ENCODE assay signal across 18 cellular contexts in the genomic region with DNA sequence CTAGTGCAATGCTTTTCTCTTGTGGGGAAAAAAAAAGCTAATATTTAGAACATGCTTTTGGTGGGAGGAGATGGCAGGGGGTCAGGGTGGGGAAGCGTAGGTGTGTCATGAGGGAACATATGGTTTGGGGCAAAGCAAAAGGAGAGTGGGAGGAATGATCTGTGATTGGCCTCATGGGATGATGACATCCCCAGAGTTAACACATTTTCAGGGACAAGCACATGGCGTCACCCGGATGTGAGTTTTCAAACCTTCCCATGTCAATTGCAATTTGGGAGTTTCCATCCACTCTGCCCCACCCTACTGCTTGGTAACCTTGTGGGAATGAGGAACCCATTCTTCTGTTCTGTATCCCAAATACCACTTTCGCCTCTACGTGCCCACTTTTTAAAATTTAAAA.
"Had no signal": no experiment of that assay in that cellular context is flagged by ENCODE, and none has a peak within 500 bp of the region (broad histone marks: within the 10 kb centered on the region; RNA-seq: fewer than 3 reads in every experiment).

No MANE protein-coding gene starts in this region.

- H3K9me3 ChIP-seq: colonic mucosa, esophagus squamous epithelium, heart left ventricle, mucosa of descending colon, pancreas, testis, tibial nerve had no signal

- DNase-seq: colonic mucosa; dermis blood vessel endothelial cell; esophagus squamous epithelium; foreskin melanocyte; heart left ventricle; kidney glomerular epithelial cell; mucosa of descending colon; natural killer cell; occipital lobe; pancreas; right cardiac atrium; small intestine; stimulated activated CD4-positive, alpha-beta T cell treated with anti-CD3 and anti-CD28 coated beads, Interleukin-2, amount 100 ng/mL, for 48 hours; stimulated activated CD8-positive, alpha-beta memory T cell treated with anti-CD3 and anti-CD28 coated beads, Interleukin-4, amount 100 ng/mL, for 48 hours; stimulated activated naive CD8-positive, alpha-beta T cell treated with anti-CD3 and anti-CD28 coated beads, Interleukin-15, amount 100 ng/mL, for 72 hours; testis had no signal

- H3K36me3 ChIP-seq: colonic mucosa, esophagus squamous epithelium, heart left ventricle, pancreas, tibial nerve had no signal

- ATAC-seq: mucosa of descending colon; natural killer cell; stimulated activated memory B cell treated with anti-CD40 and anti-IgM and Interleukin-4, amounts not matched to agents 10 μg/mL and 1 μg/mL and 100 μg/mL, for 72 hours; stimulated activated naive CD8-positive, alpha-beta T cell treated with anti-CD3 and anti-CD28 coated beads, Interleukin-15, amount 100 ng/mL, for 72 hours had no signal

- H3K27ac ChIP-seq: colonic mucosa, esophagus squamous epithelium, pancreas, testis had no signal

- H3K4me1 ChIP-seq: colonic mucosa, esophagus squamous epithelium, heart left ventricle, pancreas, testis, tibial nerve had no signal

- H3K4me3 ChIP-seq: colonic mucosa, esophagus squamous epithelium, heart left ventricle, mucosa of descending colon, pancreas, testis, tibial nerve had no signal

- H3K27me3 ChIP-seq: colonic mucosa, esophagus squamous epithelium, heart left ventricle, pancreas, testis, tibial nerve had no signal
